In genomic region chr6:158029668-158030230, GRCh38 we compare ENCODE assay signal across 17 cellular contexts. TPM values are rescaled to one million over a fixed set of nuclear protein-coding genes. Genes with fewer than 3 reads are reported as not detected.
A peak's percentile ranks its signal among the peaks of the same experiment; 100 is the strongest.
DNase-seq lines count a peak whose midpoint lies in the region; ATAC-seq and TF ChIP-seq lines count a peak whose summit lies in the region.
"Had no signal": no experiment of that assay in that cellular context is flagged by ENCODE, and none has a peak within 500 bp of the region (broad histone marks: within the 10 kb centered on the region; RNA-seq: fewer than 3 reads in every experiment).

No MANE protein-coding gene starts in this region.

- H3K27ac ChIP-seq in Panc1 (ENCODE audit: low read length): peak overlapping the region; percentile 81
- peak overlapping the region; percentile 23 for H3K27ac ChIP-seq in substantia nigra (ENCODE audit: low read depth, low read length, poor library complexity, severe bottlenecking)
- H3K27ac ChIP-seq in stomach: peak overlapping the region in 2 of 5 donors; percentile 59 to 68

- POLR2A ChIA-PET in activated naive CD8-positive, alpha-beta T cell treated with anti-CD3 and anti-CD28 coated beads, Interleukin-2, amount 10 ng/mL, durations not matched to agents 7 days and 5 days (lab: Charles Lee): interaction anchor here (1.5 kb wide), 1 partner anchor 15 kb away, joined by 5 read pairs; no protein-coding TSS in a partner anchor
- POLR2A ChIA-PET in Panc1 (lab: Charles Lee) (no interaction called here), WTC11 (lab: Charles Lee) (no interaction called here)

- no peak for TF ChIP-seq CTCF in Panc1 (IDR thresholded peaks at IDR 0.05)
- no peak for TF ChIP-seq CTCF in fibroblast of mammary gland (conservative IDR thresholded peaks at IDR 0.05; ENCODE audit: control insufficient read depth, insufficient read depth, low read depth, low read length)
- TF ChIP-seq CTCF in stomach (IDR thresholded peaks at IDR 0.05): no peak
- no peak for TF ChIP-seq CTCF in WTC11 (IDR thresholded peaks at IDR 0.05)
- no peak for TF ChIP-seq CTCF in glutamatergic neuron (IDR thresholded peaks at IDR 0.05; ENCODE audit: partially characterized antibody, unreplicated experiment)

- BruUV-seq in Panc1 (replicated peaks; lab: Mats Ljungman, UMichigan): TSS peak; percentile 30

- TF ChIP-seq POLR2A in stomach (IDR thresholded peaks at IDR 0.05): no peak

- no peak overlapping the region for H3K4me3 ChIP-seq in Panc1 (ENCODE audit: low read depth in 2 of 2, low read length in 2 of 2)
- no peak overlapping the region for H3K4me3 ChIP-seq in fibroblast of mammary gland (ENCODE audit: control insufficient read depth, low read depth, low read length)
- H3K4me3 ChIP-seq in stomach: no peak overlapping the region
- H3K4me3 ChIP-seq: smooth muscle cell had no signal

- H3K4me1 Mint-ChIP-seq in activated naive CD8-positive, alpha-beta T cell treated with anti-CD3 and anti-CD28 coated beads, Interleukin-2, amount 10 ng/mL, durations not matched to agents 7 days and 5 days: peaks cover 44% of the 10 kb centered on the region
- H3K4me1 Mint-ChIP-seq in activated naive CD8-positive, alpha-beta T cell treated with anti-CD3 and anti-CD28 coated beads, Interleukin-2, amount 50 U/mL, for 24 hours: peaks cover 58% of the 10 kb centered on the region
- peaks cover 29% of the 10 kb centered on the region for H3K4me1 Mint-ChIP-seq in WTC11
- peaks cover 40% of the 10 kb centered on the region for H3K4me1 Mint-ChIP-seq in glutamatergic neuron (ENCODE audit: low read depth, unreplicated experiment)

- no peak for TF ChIP-seq EP300 in stomach (IDR thresholded peaks at IDR 0.05)

- H3K9me3 Mint-ChIP-seq in activated naive CD8-positive, alpha-beta T cell treated with anti-CD3 and anti-CD28 coated beads, Interleukin-2, amount 10 ng/mL, durations not matched to agents 7 days and 5 days: no peaks in the 10 kb centered on the region
- H3K9me3 Mint-ChIP-seq in activated naive CD8-positive, alpha-beta T cell treated with anti-CD3 and anti-CD28 coated beads, Interleukin-2, amount 50 U/mL, for 24 hours: no peaks in the 10 kb centered on the region
- H3K9me3 Mint-ChIP-seq in WTC11: no peaks in the 10 kb centered on the region
- H3K9me3 Mint-ChIP-seq in glutamatergic neuron (ENCODE audit: unreplicated experiment): peaks cover 9% of the 10 kb centered on the region
- H3K9me3 Mint-ChIP-seq: neural crest cell had no signal

- no peak for DNase-seq in activated naive CD8-positive, alpha-beta T cell treated with anti-CD3 and anti-CD28 coated beads, Interleukin-2, amount 10 ng/mL, durations not matched to agents 7 days and 5 days
- DNase-seq in activated naive CD8-positive, alpha-beta T cell treated with anti-CD3 and anti-CD28 coated beads, Interleukin-2, amount 50 U/mL, for 24 hours: no peak
- DNase-seq in Panc1 (ENCODE audit: low read depth, low spot score): no peak
- DNase-seq in fibroblast of mammary gland (ENCODE audit: low read depth): peak; percentile 42
- DNase-seq in substantia nigra (lab: John Stamatoyannopoulos, UW): no peak
- DNase-seq in stomach: no peak
- DNase-seq in WTC11 (ENCODE audit: low spot score): no peak
- no peak for DNase-seq in glutamatergic neuron
- DNase-seq: activated CD4-positive, alpha-beta T cell treated with anti-CD3 and anti-CD28 coated beads for 48 hours; activated naive CD4-positive, alpha-beta T cell treated with Interleukin-2 at 50 U/mL for 16 hours; anterior cingulate cortex; KG1; NCI-H1092; NCI-H526 treated with DMSO at 0.1 percent for 48 hours; stimulated activated CD4-positive, alpha-beta T cell treated with anti-CD3 and anti-CD28 coated beads, Interleukin-4, amount 100 ng/mL, for 24 hours had no signal

- in situ Hi-C loops in Panc1 (cut with HindIII; ENCODE audit: low pct_unique_long_range_greater_than_20kb, low sequenced_read_pairs): loop anchor here (5.0 kb wide), 1 partner anchor 57 kb away; no protein-coding TSS in a partner anchor

- H3K27me3 Mint-ChIP-seq in activated naive CD8-positive, alpha-beta T cell treated with anti-CD3 and anti-CD28 coated beads, Interleukin-2, amount 10 ng/mL, durations not matched to agents 7 days and 5 days: no peaks in the 10 kb centered on the region
- H3K27me3 Mint-ChIP-seq in activated naive CD8-positive, alpha-beta T cell treated with anti-CD3 and anti-CD28 coated beads, Interleukin-2, amount 50 U/mL, for 24 hours: no peaks in the 10 kb centered on the region
- H3K27me3 Mint-ChIP-seq in WTC11 (ENCODE audit: low read depth) (no peaks in the 10 kb centered on the region), glutamatergic neuron (ENCODE audit: unreplicated experiment) (peaks cover 11% of the 10 kb centered on the region)

- H3K36me3 Mint-ChIP-seq in activated naive CD8-positive, alpha-beta T cell treated with anti-CD3 and anti-CD28 coated beads, Interleukin-2, amount 10 ng/mL, durations not matched to agents 7 days and 5 days: peaks cover 29% of the 10 kb centered on the region
- peaks cover 19% of the 10 kb centered on the region for H3K36me3 Mint-ChIP-seq in activated naive CD8-positive, alpha-beta T cell treated with anti-CD3 and anti-CD28 coated beads, Interleukin-2, amount 50 U/mL, for 24 hours (ENCODE audit: low read depth)
- H3K36me3 Mint-ChIP-seq in WTC11 (0 out of 2 replicates have a peak, but pooled peaks cover 3% of the 10 kb centered on the region), glutamatergic neuron (ENCODE audit: unreplicated experiment) (no peaks in the 10 kb centered on the region)

- H3K4me3 Mint-ChIP-seq in activated naive CD8-positive, alpha-beta T cell treated with anti-CD3 and anti-CD28 coated beads, Interleukin-2, amount 10 ng/mL, durations not matched to agents 7 days and 5 days: no peak overlapping the region
- H3K4me3 Mint-ChIP-seq in activated naive CD8-positive, alpha-beta T cell treated with anti-CD3 and anti-CD28 coated beads, Interleukin-2, amount 50 U/mL, for 24 hours: no peak overlapping the region
- H3K4me3 Mint-ChIP-seq in WTC11: no peak overlapping the region
- H3K4me3 Mint-ChIP-seq in glutamatergic neuron (ENCODE audit: unreplicated experiment): no peak overlapping the region
- H3K4me3 Mint-ChIP-seq: neural crest cell had no signal

- H3K27ac Mint-ChIP-seq in activated naive CD8-positive, alpha-beta T cell treated with anti-CD3 and anti-CD28 coated beads, Interleukin-2, amount 10 ng/mL, durations not matched to agents 7 days and 5 days: peak overlapping the region; percentile 25
- no peak overlapping the region for H3K27ac Mint-ChIP-seq in activated naive CD8-positive, alpha-beta T cell treated with anti-CD3 and anti-CD28 coated beads, Interleukin-2, amount 50 U/mL, for 24 hours
- no peak overlapping the region for H3K27ac Mint-ChIP-seq in WTC11
- H3K27ac Mint-ChIP-seq in glutamatergic neuron (ENCODE audit: unreplicated experiment): no peak overlapping the region

- intact Hi-C loops in Panc1 (cut with micrococcal nuclease; ENCODE audit: unreplicated experiment) (no loop called here), stomach (cut with DNase I; ENCODE audit: low total_unique reads) (no loop called here)

- 0 out of 2 replicates have a peak, but pooled peaks cover 3% of the 10 kb centered on the region for H3K36me3 ChIP-seq in Panc1 (ENCODE audit: control insufficient read depth, insufficient read depth, low read length)
- peaks cover 0 to 15% (median 6%) of the 10 kb centered on the region in 4 donors for H3K36me3 ChIP-seq in stomach

- H3K4me1 ChIP-seq in Panc1 (ENCODE audit: control insufficient read depth, insufficient read depth, low read length) (peaks cover 72% of the 10 kb centered on the region), stomach (peaks cover 49 to 80% (median 61%) of the 10 kb centered on the region in 4 donors)

- no peak for ATAC-seq in activated naive CD8-positive, alpha-beta T cell treated with anti-CD3 and anti-CD28 coated beads, Interleukin-2, amount 10 ng/mL, durations not matched to agents 7 days and 5 days (ENCODE audit: low read depth)
- ATAC-seq in activated naive CD8-positive, alpha-beta T cell treated with anti-CD3 and anti-CD28 coated beads, Interleukin-2, amount 50 U/mL, for 24 hours: no peak
- ATAC-seq in Panc1: no peak
- no peak for ATAC-seq in WTC11

- CTCF ChIA-PET in Panc1 (lab: Charles Lee) (interaction anchor here (0.7 kb wide), 1 partner anchor 13 kb away, joined by 5 read pairs; no protein-coding TSS in a partner anchor), WTC11 (lab: Charles Lee) (interaction anchor here (1.3 kb wide), 1 partner anchor 156 kb away, joined by 3 read pairs; no protein-coding TSS in a partner anchor)

- H3K27me3 ChIP-seq in Panc1 (ENCODE audit: control insufficient read depth, insufficient read depth, low read length) (no peaks in the 10 kb centered on the region), stomach (no peaks in the 10 kb centered on the region)

- no peaks in the 10 kb centered on the region for H3K9me3 ChIP-seq in Panc1 (ENCODE audit: control insufficient read depth, insufficient read depth, low read depth, low read length)
- H3K9me3 ChIP-seq in stomach: no peaks in the 10 kb centered on the region

- WGBS in stomach, 5 donors: 95 to 97% (median 97%) methylated on average over 10 of the region's 10 CpGs

TF ChIP-seq in WTC11, 78 proteins besides CTCF, POLR2A, EP300 and RAD21:
- TF ChIP-seq ZNF671 (CRISPR knock-in tag; IDR thresholded peaks at IDR 0.05) (no peak), ZMAT4 (CRISPR knock-in tag; IDR thresholded peaks at IDR 0.05) (no peak), EMX1 (CRISPR knock-in tag; IDR thresholded peaks at IDR 0.05) (no peak)

RNA-seq across cellular contexts. Expression of gene SYNJ2, which starts 48.1 kb away (rescaled TPM):
- 10 to 100 TPM; 26.2 to 32.1 TPM for total RNA-seq in activated naive CD8-positive, alpha-beta T cell treated with anti-CD3 and anti-CD28 coated beads, Interleukin-2, amount 10 ng/mL, durations not matched to agents 7 days and 5 days
- 70.0 TPM for total RNA-seq in Panc1 (2021; ENCODE audit: unreplicated experiment)
- polyA plus RNA-seq in Panc1 (2012; ENCODE audit: insufficient read length): 38.7 TPM
- total RNA-seq in stomach: 10 to 100 TPM; 11.7 to 41.4 (median 25.4) TPM
- 1 to 10 TPM; 4.7 to 6.3 (median 6.0) TPM for polyA plus RNA-seq in stomach
- total RNA-seq in WTC11 (2021): 11.8 to 15.3 TPM (median 12.4 TPM) in 3 replicates
- 2.4 TPM for total RNA-seq in glutamatergic neuron (ENCODE audit: unreplicated experiment)
